ENCODE assay signal across 8 cellular contexts in genomic region chr6:157323924-157324276, GRCh38. TPM values are rescaled to one million over a fixed set of nuclear protein-coding genes. Genes with fewer than 3 reads are reported as not detected.
DNase-seq lines count a peak whose midpoint lies in the region; ATAC-seq and TF ChIP-seq lines count a peak whose summit lies in the region.

No MANE protein-coding gene starts in this region.

- H3K4me3 ChIP-seq in coronary artery (peak overlapping the region; percentile 82), liver (ENCODE audit: low read depth in 1 of 3, low read length in 3 of 3) (peak overlapping the region; percentile 83 to 86 (median 85))

- H3K36me3 ChIP-seq in liver (ENCODE audit: control insufficient read depth in 4 of 4, insufficient read depth in 3 of 4, low read depth in 1 of 4, low read length in 3 of 4) = peaks cover 0 to 3% (median 2%) of the 10 kb centered on the region in 4 donors

- DNase-seq in coronary artery (ENCODE audit: low spot score) (peak; percentile 89), NCI-H1417 treated with DMSO at 0.1 percent for 48 hours (lab: John Stamatoyannopoulos, UW) (no peak), NCI-H1417 (lab: John Stamatoyannopoulos, UW) (no peak)
- DNase-seq in stimulated activated CD8-positive, alpha-beta memory T cell treated with anti-CD3 and anti-CD28 coated beads, Interleukin-12 subunit alpha, Interleukin-12 subunit beta, amount 100 ng/mL, for 4 hours (ENCODE audit: low read depth) = peak; percentile 7

- peak overlapping the region; percentile 98 for H3K4me3 Mint-ChIP-seq in T-helper 1 cell treated with Interleukin-12 subunit alpha and Interleukin-12 subunit beta and Interleukin-4 antibody, amounts not matched to agents 30 μg/mL and 1 μg/mL, for 36 hours

- H3K27ac Mint-ChIP-seq in T-helper 1 cell treated with Interleukin-12 subunit alpha and Interleukin-12 subunit beta and Interleukin-4 antibody, amounts not matched to agents 30 μg/mL and 1 μg/mL, for 36 hours = peak overlapping the region; percentile 89

- peaks cover 0 to 13% (median 10%) of the 10 kb centered on the region in 4 donors for H3K4me1 ChIP-seq in liver (ENCODE audit: control insufficient read depth in 4 of 4, insufficient read depth in 4 of 4, low read length in 3 of 4)

- no peaks in the 10 kb centered on the region for H3K27me3 ChIP-seq in liver (ENCODE audit: control insufficient read depth in 4 of 4, insufficient read depth in 4 of 4, low read length in 3 of 4)

- peaks cover 26% of the 10 kb centered on the region for H3K27me3 Mint-ChIP-seq in T-helper 1 cell treated with Interleukin-12 subunit alpha and Interleukin-12 subunit beta and Interleukin-4 antibody, amounts not matched to agents 30 μg/mL and 1 μg/mL, for 36 hours (ENCODE audit: low read depth)

- ATAC-seq in GM18498 (IDR thresholded peaks at IDR 0.05; ENCODE audit: unreplicated experiment) = peak; percentile 37
- ATAC-seq in HG02970 (IDR thresholded peaks at IDR 0.05; ENCODE audit: low FRiP score, unreplicated experiment) = peak; percentile 35

- TF ChIP-seq CTCF in coronary artery (IDR thresholded peaks at IDR 0.05) = no peak
- TF ChIP-seq CTCF in liver (IDR thresholded peaks at IDR 0.05; ENCODE audit: low read depth, low read length, missing input control) = peak; percentile 0

- peaks cover 5% of the 10 kb centered on the region for H3K36me3 Mint-ChIP-seq in T-helper 1 cell treated with Interleukin-12 subunit alpha and Interleukin-12 subunit beta and Interleukin-4 antibody, amounts not matched to agents 30 μg/mL and 1 μg/mL, for 36 hours (ENCODE audit: low read depth)

- no peaks in the 10 kb centered on the region for H3K9me3 Mint-ChIP-seq in T-helper 1 cell treated with Interleukin-12 subunit alpha and Interleukin-12 subunit beta and Interleukin-4 antibody, amounts not matched to agents 30 μg/mL and 1 μg/mL, for 36 hours

- H3K4me1 Mint-ChIP-seq in T-helper 1 cell treated with Interleukin-12 subunit alpha and Interleukin-12 subunit beta and Interleukin-4 antibody, amounts not matched to agents 30 μg/mL and 1 μg/mL, for 36 hours (ENCODE audit: low read depth) = peaks cover 31% of the 10 kb centered on the region

- under 1% methylated on average over 21 of the region's 21 CpGs for WGBS in liver

- peak in 1 of 2 donors; percentile 48 for TF ChIP-seq RAD21 in liver (IDR thresholded peaks at IDR 0.05)

- peak overlapping the region; percentile 65 to 94 for H3K9ac ChIP-seq in liver (ENCODE audit: low read depth in 1 of 2, low read length in 2 of 2)

- H3K9me3 ChIP-seq in liver (ENCODE audit: control insufficient read depth in 4 of 4, low read length in 3 of 4) = no peaks in the 10 kb centered on the region

- peak overlapping the region; percentile 90 to 95 for H3K27ac ChIP-seq in coronary artery
- H3K27ac ChIP-seq in liver (ENCODE audit: low read depth in 1 of 2, low read length in 2 of 2) = peak overlapping the region; percentile 80 to 96

TF ChIP-seq in liver, 16 proteins besides CTCF, POLR2A, EP300 and RAD21:
- TF ChIP-seq YY1 (IDR thresholded peaks at IDR 0.05) = no peak
- TF ChIP-seq EGR1 (IDR thresholded peaks at IDR 0.05; ENCODE audit: low read depth in 2 of 2) = no peak
- no peak for TF ChIP-seq ZBTB33 (IDR thresholded peaks at IDR 0.05)
- no peak for TF ChIP-seq HNF4A (conservative IDR thresholded peaks at IDR 0.05)

RNA-seq across cellular contexts. Expression of gene TMEM242, which starts 0.6 kb away (rescaled TPM):
- 1 to 10 TPM; 6.0 to 6.2 TPM for total RNA-seq in liver
- polyA plus RNA-seq in liver = 10 to 100 TPM in 1 of 2 donors, 1 to 10 TPM in 1; 3.7 to 10.2 TPM

RNA-seq across cellular contexts. Expression of gene ZDHHC14, which starts 57.1 kb away (rescaled TPM):
- 10 to 100 TPM; 11.0 to 11.7 TPM for total RNA-seq in liver
- 1 to 10 TPM; 4.4 to 5.7 TPM for polyA plus RNA-seq in liver

Comparison
In these comparisons a context has a peak if more than half of its experiments do, and no peak if none do; other contexts are left out.
1. DNase-seq: peak in coronary artery (single experiment) and stimulated activated CD8-positive, alpha-beta memory T cell treated with anti-CD3 and anti-CD28 coated beads, Interleukin-12 subunit alpha, Interleukin-12 subunit beta, amount 100 ng/mL, for 4 hours (single experiment); none in NCI-H1417 treated with DMSO at 0.1 percent for 48 hours (single experiment) and NCI-H1417 (0 of 3).